ENCODE assay signal across 8 cellular contexts in genomic region chr6:30691208-30691872, GRCh38. TPM values are rescaled to one million over a fixed set of nuclear protein-coding genes. Genes with fewer than 3 reads are reported as not detected.
DNase-seq lines count a peak whose midpoint lies in the region; ATAC-seq lines count a peak whose summit lies in the region.

No MANE protein-coding gene starts in this region.

- H3K9me3 ChIP-seq in thymus (ENCODE audit: control insufficient read depth): no peaks in the 10 kb centered on the region

- peaks cover 40% of the 10 kb centered on the region for H3K4me1 Mint-ChIP-seq in activated CD8-positive, alpha-beta memory T cell treated with anti-CD3 and anti-CD28 coated beads, Interleukin-2, amount 10 ng/mL, durations not matched to agents 7 days and 5 days
- H3K4me1 Mint-ChIP-seq in activated CD8-positive, alpha-beta T cell treated with anti-CD3 and anti-CD28 coated beads, Interleukin-2, amount 10 ng/mL, durations not matched to agents 7 days and 5 days (ENCODE audit: low read depth): peaks cover 43% of the 10 kb centered on the region
- peaks cover 42 to 43% of the 10 kb centered on the region in 2 donors for H3K4me1 Mint-ChIP-seq in immature natural killer cell

- peak overlapping the region; percentile 62 for H3K27ac ChIP-seq in thymus (ENCODE audit: low read depth)

- H3K27ac Mint-ChIP-seq in activated CD8-positive, alpha-beta memory T cell treated with anti-CD3 and anti-CD28 coated beads, Interleukin-2, amount 10 ng/mL, durations not matched to agents 7 days and 5 days: peak overlapping the region; percentile 58
- H3K27ac Mint-ChIP-seq in activated CD8-positive, alpha-beta T cell treated with anti-CD3 and anti-CD28 coated beads, Interleukin-2, amount 10 ng/mL, durations not matched to agents 7 days and 5 days: peak overlapping the region; percentile 35
- peak overlapping the region; percentile 61 to 83 (median 76) for H3K27ac Mint-ChIP-seq in immature natural killer cell

- H3K27me3 Mint-ChIP-seq in activated CD8-positive, alpha-beta memory T cell treated with anti-CD3 and anti-CD28 coated beads, Interleukin-2, amount 10 ng/mL, durations not matched to agents 7 days and 5 days: no peaks in the 10 kb centered on the region
- no peaks in the 10 kb centered on the region for H3K27me3 Mint-ChIP-seq in activated CD8-positive, alpha-beta T cell treated with anti-CD3 and anti-CD28 coated beads, Interleukin-2, amount 10 ng/mL, durations not matched to agents 7 days and 5 days (ENCODE audit: low read depth)
- H3K27me3 Mint-ChIP-seq in immature natural killer cell (ENCODE audit: low read depth in 3 of 3): peaks cover 0 to 4% (median 2%) of the 10 kb centered on the region in 3 donors

- peak overlapping the region; percentile 80 for H3K4me3 Mint-ChIP-seq in activated CD8-positive, alpha-beta memory T cell treated with anti-CD3 and anti-CD28 coated beads, Interleukin-2, amount 10 ng/mL, durations not matched to agents 7 days and 5 days
- peak overlapping the region; percentile 93 for H3K4me3 Mint-ChIP-seq in activated CD8-positive, alpha-beta T cell treated with anti-CD3 and anti-CD28 coated beads, Interleukin-2, amount 10 ng/mL, durations not matched to agents 7 days and 5 days
- peak overlapping the region; percentile 77 to 89 (median 84) for H3K4me3 Mint-ChIP-seq in immature natural killer cell

- H3K36me3 Mint-ChIP-seq in activated CD8-positive, alpha-beta memory T cell treated with anti-CD3 and anti-CD28 coated beads, Interleukin-2, amount 10 ng/mL, durations not matched to agents 7 days and 5 days: peaks cover 5% of the 10 kb centered on the region
- H3K36me3 Mint-ChIP-seq in activated CD8-positive, alpha-beta T cell treated with anti-CD3 and anti-CD28 coated beads, Interleukin-2, amount 10 ng/mL, durations not matched to agents 7 days and 5 days (ENCODE audit: low read depth): peaks cover 16% of the 10 kb centered on the region
- peaks cover 0 to under 1% (median 0%) of the 10 kb centered on the region in 3 donors for H3K36me3 Mint-ChIP-seq in immature natural killer cell

- no peak for ATAC-seq in activated CD8-positive, alpha-beta memory T cell treated with anti-CD3 and anti-CD28 coated beads, Interleukin-2, amount 10 ng/mL, durations not matched to agents 7 days and 5 days
- no peak for ATAC-seq in activated CD8-positive, alpha-beta T cell treated with anti-CD3 and anti-CD28 coated beads, Interleukin-2, amount 10 ng/mL, durations not matched to agents 7 days and 5 days
- no peak for ATAC-seq in HG02981 (IDR thresholded peaks at IDR 0.05; ENCODE audit: unreplicated experiment)
- no peak for ATAC-seq in GM19397 (IDR thresholded peaks at IDR 0.05; ENCODE audit: unreplicated experiment)

- H3K9me3 Mint-ChIP-seq in activated CD8-positive, alpha-beta memory T cell treated with anti-CD3 and anti-CD28 coated beads, Interleukin-2, amount 10 ng/mL, durations not matched to agents 7 days and 5 days (ENCODE audit: low read depth): no peaks in the 10 kb centered on the region
- no peaks in the 10 kb centered on the region for H3K9me3 Mint-ChIP-seq in activated CD8-positive, alpha-beta T cell treated with anti-CD3 and anti-CD28 coated beads, Interleukin-2, amount 10 ng/mL, durations not matched to agents 7 days and 5 days (ENCODE audit: insufficient read depth)
- no peaks in the 10 kb centered on the region for H3K9me3 Mint-ChIP-seq in immature natural killer cell

- POLR2A ChIA-PET in activated CD8-positive, alpha-beta T cell treated with anti-CD3 and anti-CD28 coated beads, Interleukin-2, amount 10 ng/mL, durations not matched to agents 7 days and 5 days (lab: Charles Lee): interaction anchor here (1.0 to 1.6 kb wide), 3 partner anchors 19 to 26 kb away, joined by 3 to 5 read pairs (median 3); partner anchors contain the start of gene MDC1

- CTCF ChIA-PET in activated CD8-positive, alpha-beta memory T cell treated with anti-CD3 and anti-CD28 coated beads, Interleukin-2, amount 10 ng/mL, durations not matched to agents 7 days and 5 days (lab: Charles Lee): interaction anchor here (0.9 to 5.3 kb wide), 9 partner anchors 11 to 50 kb away, joined by 3 to 26 read pairs (median 5); partner anchors contain the start of gene DHX16
- CTCF ChIA-PET in activated CD8-positive, alpha-beta T cell treated with anti-CD3 and anti-CD28 coated beads, Interleukin-2, amount 10 ng/mL, durations not matched to agents 7 days and 5 days (lab: Charles Lee): interaction anchor here (1.0 to 2.1 kb wide), 6 partner anchors 12 to 40 kb away, joined by 3 to 8 read pairs (median 4); no protein-coding TSS in a partner anchor

- WGBS in thymus: 44% methylated on average over 9 of the region's 9 CpGs

- peak overlapping the region; percentile 80 for H3K4me3 ChIP-seq in thymus (ENCODE audit: low read length)

- DNase-seq in activated CD8-positive, alpha-beta memory T cell treated with anti-CD3 and anti-CD28 coated beads, Interleukin-2, amount 10 ng/mL, durations not matched to agents 7 days and 5 days: no peak
- no peak for DNase-seq in activated CD8-positive, alpha-beta memory T cell treated with anti-CD3 and anti-CD28 coated beads for 24 hours
- DNase-seq in activated CD8-positive, alpha-beta T cell treated with anti-CD3 and anti-CD28 coated beads, Interleukin-2, amount 10 ng/mL, durations not matched to agents 7 days and 5 days: no peak
- DNase-seq in immature natural killer cell (no peak), NCI-H446 (lab: John Stamatoyannopoulos, UW) (no peak)

- peaks cover 14% of the 10 kb centered on the region for H3K4me1 ChIP-seq in thymus (ENCODE audit: control insufficient read depth, insufficient read depth, low read length)

- H3K27me3 ChIP-seq in thymus (ENCODE audit: control insufficient read depth, insufficient read depth): no peaks in the 10 kb centered on the region

- no peaks in the 10 kb centered on the region for H3K36me3 ChIP-seq in thymus (ENCODE audit: control insufficient read depth, insufficient read depth)

RNA-seq across cellular contexts. Expression of gene NRM, which starts 0.6 kb away (rescaled TPM):
- total RNA-seq in activated CD8-positive, alpha-beta memory T cell treated with anti-CD3 and anti-CD28 coated beads, Interleukin-2, amount 10 ng/mL, durations not matched to agents 7 days and 5 days: 10 to 100 TPM; 30.2 to 36.4 TPM
- 10 to 100 TPM; 41.7 to 44.6 TPM for total RNA-seq in activated CD8-positive, alpha-beta T cell treated with anti-CD3 and anti-CD28 coated beads, Interleukin-2, amount 10 ng/mL, durations not matched to agents 7 days and 5 days
- 10 to 100 TPM in 1 of 3 donors, 1 to 10 TPM in 2; 6.7 to 20.1 (median 8.4) TPM for polyA plus RNA-seq in immature natural killer cell
- 10.4 TPM for polyA plus RNA-seq in thymus

RNA-seq across cellular contexts. Expression of gene PPP1R18, which starts 4.9 kb away (rescaled TPM):
- total RNA-seq in activated CD8-positive, alpha-beta memory T cell treated with anti-CD3 and anti-CD28 coated beads, Interleukin-2, amount 10 ng/mL, durations not matched to agents 7 days and 5 days: 100 to 1,000 TPM; 257 to 293 TPM
- 100 to 1,000 TPM; 286 to 304 TPM for total RNA-seq in activated CD8-positive, alpha-beta T cell treated with anti-CD3 and anti-CD28 coated beads, Interleukin-2, amount 10 ng/mL, durations not matched to agents 7 days and 5 days
- polyA plus RNA-seq in immature natural killer cell: 100 to 1,000 TPM; 178 to 308 (median 245) TPM
- polyA plus RNA-seq in thymus: 115 TPM

RNA-seq across cellular contexts. Expression of gene DHX16, which starts 18.5 kb away (rescaled TPM):
- 10 to 100 TPM; 39.5 to 49.6 TPM for total RNA-seq in activated CD8-positive, alpha-beta memory T cell treated with anti-CD3 and anti-CD28 coated beads, Interleukin-2, amount 10 ng/mL, durations not matched to agents 7 days and 5 days
- total RNA-seq in activated CD8-positive, alpha-beta T cell treated with anti-CD3 and anti-CD28 coated beads, Interleukin-2, amount 10 ng/mL, durations not matched to agents 7 days and 5 days: 10 to 100 TPM; 38.5 to 41.0 TPM
- polyA plus RNA-seq in immature natural killer cell: 10 to 100 TPM; 13.6 to 33.9 (median 14.4) TPM
- 48.0 TPM for polyA plus RNA-seq in thymus

RNA-seq across cellular contexts. Expression of gene MDC1, which starts 25.7 kb away (rescaled TPM):
- total RNA-seq in activated CD8-positive, alpha-beta memory T cell treated with anti-CD3 and anti-CD28 coated beads, Interleukin-2, amount 10 ng/mL, durations not matched to agents 7 days and 5 days: 10 to 100 TPM; 67.4 to 83.9 TPM
- total RNA-seq in activated CD8-positive, alpha-beta T cell treated with anti-CD3 and anti-CD28 coated beads, Interleukin-2, amount 10 ng/mL, durations not matched to agents 7 days and 5 days: 10 to 100 TPM; 48.5 to 52.4 TPM
- polyA plus RNA-seq in immature natural killer cell (10 to 100 TPM in 1 of 3 donors, 1 to 10 TPM in 1, not detected in 1; 3.0 to 16.5 TPM), thymus (21.6 TPM)

RNA-seq across cellular contexts. Expression of gene TUBB, which starts 28.8 kb away (rescaled TPM):
- total RNA-seq in activated CD8-positive, alpha-beta memory T cell treated with anti-CD3 and anti-CD28 coated beads, Interleukin-2, amount 10 ng/mL, durations not matched to agents 7 days and 5 days: 1,000 to 10,000 TPM; 1,499 to 1,522 TPM
- 1,000 to 10,000 TPM; 1,638 to 1,703 TPM for total RNA-seq in activated CD8-positive, alpha-beta T cell treated with anti-CD3 and anti-CD28 coated beads, Interleukin-2, amount 10 ng/mL, durations not matched to agents 7 days and 5 days
- 100 to 1,000 TPM in 1 of 3 donors, 10 to 100 TPM in 2; 80.8 to 215 (median 84.0) TPM for polyA plus RNA-seq in immature natural killer cell
- polyA plus RNA-seq in thymus: 137 TPM
